Comparison of ENCODE assay signal across 16 cellular contexts in the genomic region with DNA sequence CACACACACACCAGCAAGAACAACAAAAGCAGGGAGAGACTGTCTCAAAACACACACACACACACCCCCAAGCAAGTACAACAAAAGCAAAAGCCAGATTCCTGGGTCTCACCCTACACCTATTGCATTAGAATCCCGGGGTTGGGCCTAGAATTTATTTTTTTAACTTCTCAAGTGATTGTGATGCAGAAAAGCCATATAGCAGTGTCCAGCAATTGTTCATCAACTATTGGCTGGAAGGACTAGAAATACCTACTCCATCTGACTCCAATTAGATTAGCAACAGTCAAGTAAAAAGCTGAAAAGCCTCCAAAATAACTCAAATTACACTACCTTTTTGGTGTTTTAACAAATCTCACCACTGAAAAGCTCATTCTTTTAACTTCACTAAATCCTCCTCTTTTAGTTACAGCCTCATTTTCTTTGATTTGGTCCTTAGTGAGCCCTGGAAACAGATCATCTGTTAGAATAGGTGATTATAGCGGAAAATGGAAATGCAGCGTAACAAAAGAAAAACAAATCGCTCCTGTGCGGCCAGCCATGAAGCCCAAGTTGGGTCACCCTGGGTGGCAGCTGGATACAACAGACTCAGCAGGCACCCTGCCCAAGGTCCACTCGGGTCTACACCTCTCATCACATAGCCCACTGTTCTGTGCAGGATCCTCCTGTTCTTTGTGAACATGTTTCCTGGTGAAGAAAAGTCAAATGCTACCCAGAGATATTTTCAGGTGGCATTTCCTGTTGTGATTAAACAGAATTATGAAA. TPM values are rescaled to one million over a fixed set of nuclear protein-coding genes. Genes with fewer than 3 reads are reported as not detected.
DNase-seq lines count a peak whose midpoint lies in the region; ATAC-seq, FAIRE-seq and TF ChIP-seq lines count a peak whose summit lies in the region.
"Had no signal": no experiment of that assay in that cellular context is flagged by ENCODE, and none has a peak within 500 bp of the region (broad histone marks: within the 10 kb centered on the region; RNA-seq: fewer than 3 reads in every experiment).

No MANE protein-coding gene starts in this region.

- no peaks in the 10 kb centered on the region for H3K9me3 Mint-ChIP-seq in activated naive CD8-positive, alpha-beta T cell treated with anti-CD3 and anti-CD28 coated beads, Interleukin-2, amount 10 ng/mL, durations not matched to agents 7 days and 5 days
- H3K9me3 Mint-ChIP-seq in activated naive CD8-positive, alpha-beta T cell treated with anti-CD3 and anti-CD28 coated beads for 36 hours: no peaks in the 10 kb centered on the region
- H3K9me3 Mint-ChIP-seq in stimulated activated naive B cell treated with anti-CD40 and anti-IgM and Interleukin-4, amounts not matched to agents 10 μg/mL and 1 μg/mL and 100 μg/mL, for 72 hours: no peaks in the 10 kb centered on the region

- POLR2A ChIA-PET in activated naive CD8-positive, alpha-beta T cell treated with anti-CD3 and anti-CD28 coated beads, Interleukin-2, amount 10 ng/mL, durations not matched to agents 7 days and 5 days (lab: Charles Lee): interaction anchor here (0.7 kb wide), 1 partner anchor 79 kb away, joined by 4 read pairs; no protein-coding TSS in a partner anchor

- H3K4me3 Mint-ChIP-seq in activated naive CD8-positive, alpha-beta T cell treated with anti-CD3 and anti-CD28 coated beads, Interleukin-2, amount 10 ng/mL, durations not matched to agents 7 days and 5 days: no peak overlapping the region
- no peak overlapping the region for H3K4me3 Mint-ChIP-seq in activated naive CD8-positive, alpha-beta T cell treated with anti-CD3 and anti-CD28 coated beads for 36 hours
- H3K4me3 Mint-ChIP-seq in stimulated activated naive B cell treated with anti-CD40 and anti-IgM and Interleukin-4, amounts not matched to agents 10 μg/mL and 1 μg/mL and 100 μg/mL, for 72 hours: no peak overlapping the region

- in situ Hi-C loops in G401 (cut with HindIII; ENCODE audit: low sequenced_read_pairs): loop anchor here (5.0 kb wide), 1 partner anchor 53 kb away; no protein-coding TSS in a partner anchor

- FAIRE-seq in HTR-8/SVneo (lab: Jason Lieb, UNC) (peak; percentile 49), GM12891 (lab: Jason Lieb, UNC) (no peak)
- FAIRE-seq: endometrium, small intestine had no signal

- no peak for ATAC-seq in activated naive CD8-positive, alpha-beta T cell treated with anti-CD3 and anti-CD28 coated beads, Interleukin-2, amount 10 ng/mL, durations not matched to agents 7 days and 5 days (ENCODE audit: low read depth)
- ATAC-seq in stimulated activated naive B cell treated with anti-CD40 and anti-IgM and Interleukin-4, amounts not matched to agents 10 μg/mL and 1 μg/mL and 100 μg/mL, for 72 hours (replicated peaks): no peak
- ATAC-seq: left lobe of liver had no signal

- no peak for TF ChIP-seq POLR2A in GM12891 (IDR thresholded peaks at IDR 0.05; ENCODE audit: low read depth, low read length)

- no peak for TF ChIP-seq CTCF in fibroblast of the aortic adventitia (IDR thresholded peaks at IDR 0.05; ENCODE audit: insufficient read depth, low read length)

- DNase-seq in activated naive CD8-positive, alpha-beta T cell treated with anti-CD3 and anti-CD28 coated beads, Interleukin-2, amount 10 ng/mL, durations not matched to agents 7 days and 5 days: no peak
- DNase-seq in activated naive CD8-positive, alpha-beta T cell treated with anti-CD3 and anti-CD28 coated beads for 36 hours: no peak
- DNase-seq in HTR-8/SVneo (ENCODE audit: insufficient read length, low spot score): no peak
- peak; percentile 70 for DNase-seq in fibroblast of the aortic adventitia (ENCODE audit: low read depth)
- no peak for DNase-seq in stimulated activated naive B cell treated with anti-CD40 and anti-IgM and Interleukin-4, amounts not matched to agents 10 μg/mL and 1 μg/mL and 100 μg/mL, for 72 hours
- no peak for DNase-seq in G401 (ENCODE audit: low spot score)
- no peak for DNase-seq in GM12891 (ENCODE audit: insufficient read length, low spot score)
- DNase-seq in NCI-H128 (lab: John Stamatoyannopoulos, UW; ENCODE audit: unreplicated experiment): no peak
- DNase-seq: NCI-H1092; small intestine; stimulated activated CD4-positive, alpha-beta T cell treated with anti-CD3 and anti-CD28 coated beads, Interleukin-4, amount 100 ng/mL, for 4 hours; stimulated activated CD8-positive, alpha-beta memory T cell treated with anti-CD3 and anti-CD28 coated beads, Interleukin-4, amount 100 ng/mL, for 48 hours; testis had no signal

- no peak overlapping the region for H3K4me3 ChIP-seq in fibroblast of the aortic adventitia (ENCODE audit: low read depth, low read length)
- H3K4me3 ChIP-seq: ascending aorta, testis had no signal

- H3K27me3 Mint-ChIP-seq in activated naive CD8-positive, alpha-beta T cell treated with anti-CD3 and anti-CD28 coated beads, Interleukin-2, amount 10 ng/mL, durations not matched to agents 7 days and 5 days: no peaks in the 10 kb centered on the region
- H3K27me3 Mint-ChIP-seq in activated naive CD8-positive, alpha-beta T cell treated with anti-CD3 and anti-CD28 coated beads for 36 hours: no peaks in the 10 kb centered on the region
- no peaks in the 10 kb centered on the region for H3K27me3 Mint-ChIP-seq in stimulated activated naive B cell treated with anti-CD40 and anti-IgM and Interleukin-4, amounts not matched to agents 10 μg/mL and 1 μg/mL and 100 μg/mL, for 72 hours

- peaks cover 2% of the 10 kb centered on the region for H3K4me1 Mint-ChIP-seq in activated naive CD8-positive, alpha-beta T cell treated with anti-CD3 and anti-CD28 coated beads, Interleukin-2, amount 10 ng/mL, durations not matched to agents 7 days and 5 days
- H3K4me1 Mint-ChIP-seq in activated naive CD8-positive, alpha-beta T cell treated with anti-CD3 and anti-CD28 coated beads for 36 hours: peaks cover 4% of the 10 kb centered on the region
- H3K4me1 Mint-ChIP-seq in stimulated activated naive B cell treated with anti-CD40 and anti-IgM and Interleukin-4, amounts not matched to agents 10 μg/mL and 1 μg/mL and 100 μg/mL, for 72 hours: peaks cover 2 to 12% of the 10 kb centered on the region in 2 donors

- H3K27ac Mint-ChIP-seq in activated naive CD8-positive, alpha-beta T cell treated with anti-CD3 and anti-CD28 coated beads, Interleukin-2, amount 10 ng/mL, durations not matched to agents 7 days and 5 days: peak overlapping the region; percentile 60
- H3K27ac Mint-ChIP-seq in activated naive CD8-positive, alpha-beta T cell treated with anti-CD3 and anti-CD28 coated beads for 36 hours: no peak overlapping the region
- H3K27ac Mint-ChIP-seq in stimulated activated naive B cell treated with anti-CD40 and anti-IgM and Interleukin-4, amounts not matched to agents 10 μg/mL and 1 μg/mL and 100 μg/mL, for 72 hours: peak overlapping the region; percentile 56

- H3K36me3 Mint-ChIP-seq in activated naive CD8-positive, alpha-beta T cell treated with anti-CD3 and anti-CD28 coated beads, Interleukin-2, amount 10 ng/mL, durations not matched to agents 7 days and 5 days: peaks cover 29% of the 10 kb centered on the region
- peaks cover 24% of the 10 kb centered on the region for H3K36me3 Mint-ChIP-seq in activated naive CD8-positive, alpha-beta T cell treated with anti-CD3 and anti-CD28 coated beads for 36 hours
- peaks cover 34 to 44% of the 10 kb centered on the region in 2 donors for H3K36me3 Mint-ChIP-seq in stimulated activated naive B cell treated with anti-CD40 and anti-IgM and Interleukin-4, amounts not matched to agents 10 μg/mL and 1 μg/mL and 100 μg/mL, for 72 hours

TF ChIP-seq in GM12891, 5 proteins besides CTCF, POLR2A, EP300 and RAD21:
- TF ChIP-seq POU2F2 (IDR thresholded peaks at IDR 0.05; ENCODE audit: low read depth, low read length): no peak
- TF ChIP-seq PAX5 (IDR thresholded peaks at IDR 0.05; ENCODE audit: insufficient read depth, low read length, severe bottlenecking): no peak
- TF ChIP-seq POLR2AphosphoS5 (IDR thresholded peaks at IDR 0.05; ENCODE audit: low read depth, low read length): no peak
TF ChIP-seq in GM12891: peak in this region for 0.

RNA-seq across cellular contexts. Expression of a gene that starts 38.7 kb away (rescaled TPM):
- total RNA-seq in activated naive CD8-positive, alpha-beta T cell treated with anti-CD3 and anti-CD28 coated beads, Interleukin-2, amount 10 ng/mL, durations not matched to agents 7 days and 5 days: 10 to 100 TPM; 52.5 to 54.2 TPM
- 10 to 100 TPM; 72.6 TPM for total RNA-seq in activated naive CD8-positive, alpha-beta T cell treated with anti-CD3 and anti-CD28 coated beads for 36 hours
- total RNA-seq in fibroblast of the aortic adventitia (ENCODE audit: low replicate concordance): 60.0 and 63.8 TPM in 2 replicates
- total RNA-seq in G401 (2014; rRNA removed; shearing (Covaris generic)): 46.2 and 57.7 TPM in 2 replicates
- 35.3 TPM for polyA plus RNA-seq in GM12891 (2012; ENCODE audit: low read depth, missing spikeins)
